ENCODE assay signal across 14 cellular contexts in genomic region chr11:120318906-120319305, GRCh38. TPM values are rescaled to one million over a fixed set of nuclear protein-coding genes. Genes with fewer than 3 reads are reported as not detected.
DNase-seq lines count a peak whose midpoint lies in the region; ATAC-seq and TF ChIP-seq lines count a peak whose summit lies in the region.
"Had no signal": no experiment of that assay in that cellular context is flagged by ENCODE, and none has a peak within 500 bp of the region (broad histone marks: within the 10 kb centered on the region; RNA-seq: fewer than 3 reads in every experiment).

No MANE protein-coding gene starts in this region.

- dilution Hi-C loops in IMR-90 (cut with HindIII; ENCODE audit: low sequenced_read_pairs, unreplicated experiment): no loop called here

- no peak overlapping the region for H3K23ac ChIP-seq in IMR-90 (ENCODE audit: low read depth, low read length)

- no peaks in the 10 kb centered on the region for H3K27me3 Mint-ChIP-seq in Calu3 (ENCODE audit: unreplicated experiment)
- peaks cover 3% of the 10 kb centered on the region for H3K27me3 Mint-ChIP-seq in type B pancreatic cell
- H3K27me3 Mint-ChIP-seq in activated CD8-positive, alpha-beta T cell treated with anti-CD3 and anti-CD28 coated beads for 36 hours: peaks cover 34% of the 10 kb centered on the region

- H3K27ac Mint-ChIP-seq in Calu3 (ENCODE audit: unreplicated experiment): no peak overlapping the region
- peak overlapping the region; percentile 79 for H3K27ac Mint-ChIP-seq in type B pancreatic cell
- no peak overlapping the region for H3K27ac Mint-ChIP-seq in activated CD8-positive, alpha-beta T cell treated with anti-CD3 and anti-CD28 coated beads for 36 hours
- H3K27ac Mint-ChIP-seq: CD14-positive monocyte; CD4-positive, alpha-beta memory T cell; IgD-negative memory B cell had no signal

- TF ChIP-seq CTCF in Calu3 (IDR thresholded peaks at IDR 0.05; ENCODE audit: unreplicated experiment) (no peak), IMR-90 (conservative IDR thresholded peaks at IDR 0.05; ENCODE audit: low read depth, low read length) (no peak), type B pancreatic cell (conservative IDR thresholded peaks at IDR 0.05) (no peak), adrenal gland (IDR thresholded peaks at IDR 0.05) (no peak)
- TF ChIP-seq CTCF in activated CD8-positive, alpha-beta T cell treated with anti-CD3 and anti-CD28 coated beads for 36 hours (IDR thresholded peaks at IDR 0.05): no peak

- TF ChIP-seq RAD21 in IMR-90 (IDR thresholded peaks at IDR 0.05; ENCODE audit: low read length): no peak

- H3K79me1 ChIP-seq in IMR-90 (ENCODE audit: low read depth in 1 of 2, low read length in 2 of 2): no peaks in the 10 kb centered on the region

- H3K27me3 ChIP-seq in IMR-90 (ENCODE audit: control insufficient read depth, insufficient read depth, low read length) (peaks cover 8% of the 10 kb centered on the region), adrenal gland (no peaks in the 10 kb centered on the region)
- H3K27me3 ChIP-seq: BLaER1 had no signal

- H3K4me3 ChIP-seq in IMR-90 (ENCODE audit: insufficient read depth, low read depth, low read length) (no peak overlapping the region), adrenal gland (no peak overlapping the region)
- H3K4me3 ChIP-seq: BLaER1, GM23248 had no signal

- peak; percentile 11 for DNase-seq in NCI-H1105 treated with DMSO at 0.1 percent for 48 hours (lab: John Stamatoyannopoulos, UW)
- DNase-seq in NCI-H1105 (lab: John Stamatoyannopoulos, UW): no peak
- DNase-seq in Calu3: no peak
- DNase-seq in IMR-90: no peak
- no peak for DNase-seq in type B pancreatic cell (ENCODE audit: extremely low spot score, unreplicated experiment)
- no peak for DNase-seq in activated CD8-positive, alpha-beta T cell treated with anti-CD3 and anti-CD28 coated beads for 36 hours
- DNase-seq in adrenal gland: no peak
- DNase-seq: 8988T; CD4-positive, alpha-beta memory T cell; GM23248; HCEC 1CT had no signal

- no peak overlapping the region for H3K14ac ChIP-seq in IMR-90 (replicated peaks; ENCODE audit: low read depth, low read length)

- H4K91ac ChIP-seq in IMR-90 (ENCODE audit: insufficient read depth, low read depth, low read length): no peak overlapping the region

- no peak overlapping the region for H2BK120ac ChIP-seq in IMR-90 (ENCODE audit: low read depth, low read length)

- H3K4me1 Mint-ChIP-seq in Calu3 (ENCODE audit: low read depth, unreplicated experiment): peaks cover 20% of the 10 kb centered on the region
- peaks cover 14% of the 10 kb centered on the region for H3K4me1 Mint-ChIP-seq in type B pancreatic cell (ENCODE audit: unreplicated experiment)
- no peaks in the 10 kb centered on the region for H3K4me1 Mint-ChIP-seq in activated CD8-positive, alpha-beta T cell treated with anti-CD3 and anti-CD28 coated beads for 36 hours (ENCODE audit: low read depth)
- H3K4me1 Mint-ChIP-seq: CD14-positive monocyte; CD4-positive, alpha-beta memory T cell; IgD-negative memory B cell had no signal

- no peaks in the 10 kb centered on the region for H3K9me3 ChIP-seq in IMR-90 (ENCODE audit: control insufficient read depth, insufficient read depth, low read length)
- no peaks in the 10 kb centered on the region for H3K9me3 ChIP-seq in adrenal gland (replicated peaks in 1 of 3)
- H3K9me3 ChIP-seq: BLaER1 had no signal

- TF ChIP-seq POLR2A in IMR-90 (IDR thresholded peaks at IDR 0.05; ENCODE audit: low read depth, low read length) (no peak), adrenal gland (IDR thresholded peaks at IDR 0.05) (no peak)

- ATAC-seq in IMR-90 (ENCODE audit: low read depth): no peak
- no peak for ATAC-seq in activated CD8-positive, alpha-beta T cell treated with anti-CD3 and anti-CD28 coated beads for 36 hours

- H3K36me3 ChIP-seq in IMR-90 (ENCODE audit: control insufficient read depth, insufficient read depth, low read length) (no peaks in the 10 kb centered on the region), adrenal gland (replicated peaks in 1 of 2) (no peaks in the 10 kb centered on the region)
- H3K36me3 ChIP-seq: BLaER1 had no signal

- H4K20me1 ChIP-seq in IMR-90 (ENCODE audit: insufficient read depth, low read length): no peaks in the 10 kb centered on the region
- H4K20me1 ChIP-seq: BLaER1 had no signal

- H3K9me3 Mint-ChIP-seq in Calu3 (ENCODE audit: low read depth, unreplicated experiment) (no peaks in the 10 kb centered on the region), type B pancreatic cell (no peaks in the 10 kb centered on the region)
- H3K9me3 Mint-ChIP-seq in activated CD8-positive, alpha-beta T cell treated with anti-CD3 and anti-CD28 coated beads for 36 hours: no peaks in the 10 kb centered on the region
- H3K9me3 Mint-ChIP-seq: CD4-positive, alpha-beta memory T cell had no signal

- no peak overlapping the region for H2BK15ac ChIP-seq in IMR-90 (ENCODE audit: low read depth, low read length)

- H3K9ac ChIP-seq in IMR-90 (ENCODE audit: low read depth, low read length): no peak overlapping the region
- H3K9ac ChIP-seq: BLaER1, GM23248 had no signal

- no peak overlapping the region for H4K8ac ChIP-seq in IMR-90 (ENCODE audit: low read depth in 2 of 2, low read length in 2 of 2)

- H3K4me3 Mint-ChIP-seq in Calu3 (ENCODE audit: low read depth, unreplicated experiment) (no peak overlapping the region), type B pancreatic cell (no peak overlapping the region)
- H3K4me3 Mint-ChIP-seq in activated CD8-positive, alpha-beta T cell treated with anti-CD3 and anti-CD28 coated beads for 36 hours: no peak overlapping the region
- H3K4me3 Mint-ChIP-seq: CD4-positive, alpha-beta memory T cell; IgD-negative memory B cell had no signal

- H4K5ac ChIP-seq in IMR-90 (ENCODE audit: low read depth, low read length): no peak overlapping the region

- H3K56ac ChIP-seq in IMR-90 (ENCODE audit: extremely low read depth, insufficient read depth, low read length): no peak overlapping the region

- no peak overlapping the region for H2BK20ac ChIP-seq in IMR-90 (ENCODE audit: low read depth, low read length)

- H3K4ac ChIP-seq in IMR-90 (ENCODE audit: low read depth, low read length): no peak overlapping the region

- POLR2A ChIA-PET in IMR-90 (lab: Charles Lee; ENCODE audit: unreplicated experiment): interaction anchor here (0.6 kb wide), 1 partner anchor 1225 kb away, joined by 4 read pairs; no protein-coding TSS in a partner anchor
- POLR2A ChIA-PET in activated CD8-positive, alpha-beta T cell treated with anti-CD3 and anti-CD28 coated beads for 36 hours (lab: Charles Lee): no interaction called here

- H3K27ac ChIP-seq in IMR-90 (ENCODE audit: insufficient read depth, low read length): no peak overlapping the region
- no peak overlapping the region for H3K27ac ChIP-seq in adrenal gland
- H3K27ac ChIP-seq: BLaER1, GM23248 had no signal

- in situ Hi-C loops in IMR-90 (cut with MboI; ENCODE audit: low sequenced_read_pairs): loop anchor here (25.0 kb wide), 1 partner anchor 368 kb away; no protein-coding TSS in a partner anchor

- TSS peak; percentile 36 for BruUV-seq in Calu3 (replicated peaks; lab: Mats Ljungman, UMichigan)
- no TSS peak for BruUV-seq in IMR-90 (replicated peaks; lab: Mats Ljungman, UMichigan)

- H3K4me2 ChIP-seq in IMR-90 (ENCODE audit: low read depth, low read length): no peak overlapping the region
- H3K4me2 ChIP-seq: BLaER1 had no signal

- WGBS in IMR-90 (ENCODE audit: extremely low coverage in 2 of 2, insufficient read length in 1 of 2), 2 experiments: 100% methylated on average over 2 of the region's 4 CpGs; no CpG with 5 or more reads in 1 of the 2 experiments
- WGBS in adrenal gland, 4 donors: 77 to 84% (median 81%) methylated on average over 4 of the region's 4 CpGs

- H3K4me1 ChIP-seq in IMR-90 (ENCODE audit: control insufficient read depth, insufficient read depth, low read length) (peaks cover 3% of the 10 kb centered on the region; the same call in 1 of the 2 replicates), adrenal gland (replicated peaks in 1 of 2) (peaks cover 0 to 12% of the 10 kb centered on the region in 2 donors)

- H2AK9ac ChIP-seq in IMR-90 (replicated peaks; ENCODE audit: low read depth, low read length, poor library complexity): peak overlapping the region; percentile 5

- intact Hi-C loops in Calu3 (cut with micrococcal nuclease; ENCODE audit: unreplicated experiment) (no loop called here), IMR-90 (cut with micrococcal nuclease) (no loop called here), adrenal gland (cut with DNase I) (no loop called here)
- intact Hi-C loops in activated CD8-positive, alpha-beta T cell treated with anti-CD3 and anti-CD28 coated beads for 36 hours (cut with micrococcal nuclease): no loop called here

- H2BK5ac ChIP-seq in IMR-90 (ENCODE audit: low read depth, low read length, poor library complexity, severe bottlenecking): no peak overlapping the region

- no peak overlapping the region for H3K18ac ChIP-seq in IMR-90 (ENCODE audit: low read depth, low read length)

- H3K9me1 ChIP-seq in IMR-90 (ENCODE audit: insufficient read depth, low read length): 0 out of 2 replicates have a peak, but pooled peaks cover 3% of the 10 kb centered on the region

- no peak overlapping the region for H2AFZ ChIP-seq in IMR-90 (replicated peaks; ENCODE audit: low read length, poor library complexity)
- H2AFZ ChIP-seq: GM23248 had no signal

- no peak overlapping the region for H2AK5ac ChIP-seq in IMR-90 (ENCODE audit: low read depth, low read length)

- CTCF ChIA-PET in Calu3 (lab: Charles Lee) (no interaction called here), IMR-90 (lab: Yijun Ruan, JAX) (interaction anchor here (0.8 kb wide), 1 partner anchor 16 kb away, joined by 4 read pairs; no protein-coding TSS in a partner anchor)
- CTCF ChIA-PET in activated CD8-positive, alpha-beta T cell treated with anti-CD3 and anti-CD28 coated beads for 36 hours (lab: Charles Lee): interaction anchor here (0.9 to 2.8 kb wide), 2 partner anchors 14 to 16 kb away, joined by 3 to 13 read pairs; no protein-coding TSS in a partner anchor

- H3K36me3 Mint-ChIP-seq in Calu3 (ENCODE audit: insufficient read depth, unreplicated experiment) (peaks cover 5% of the 10 kb centered on the region), type B pancreatic cell (no peaks in the 10 kb centered on the region)
- H3K36me3 Mint-ChIP-seq in activated CD8-positive, alpha-beta T cell treated with anti-CD3 and anti-CD28 coated beads for 36 hours (ENCODE audit: low read depth): no peaks in the 10 kb centered on the region
- H3K36me3 Mint-ChIP-seq: CD14-positive monocyte; CD4-positive, alpha-beta memory T cell; IgD-negative memory B cell had no signal

RNA-seq across cellular contexts. Expression of gene TLCD5, which starts 6.2 kb away (rescaled TPM):
- total RNA-seq in Calu3 (2022) (4.9 and 5.9 TPM in 2 replicates), IMR-90 (2012; rRNA removed) (11.5 and 11.7 TPM in 2 replicates), type B pancreatic cell (ENCODE audit: low replicate concordance) (3.3 and 11.6 TPM in 2 replicates), adrenal gland (10 to 100 TPM in 7 of 8 donors, 1 to 10 TPM in 1; 9.4 to 24.4 (median 15.4) TPM)
- polyA plus RNA-seq in IMR-90 (2012; rRNA removed) (6.8 and 9.5 TPM in 2 replicates), adrenal gland (10 to 100 TPM in 2 of 3 donors, 1 to 10 TPM in 1; 5.8 to 12.9 (median 11.1) TPM)
- 3.3 and 6.1 TPM in 2 replicates for polyA plus RNA-seq in IMR-90 (2012; cell fraction: cytosol; rRNA removed)
- polyA plus RNA-seq in IMR-90 (2012; cell fraction: nucleus; rRNA removed; ENCODE audit: low replicate concordance): 7.4 and 38.8 TPM in 2 replicates
- total RNA-seq in activated CD8-positive, alpha-beta T cell treated with anti-CD3 and anti-CD28 coated beads for 36 hours: under 1 TPM; 0.36 to 0.83 TPM
- polyA plus RNA-seq: CD14-positive monocyte, IgD-negative memory B cell had no signal

RNA-seq across cellular contexts. Expression of gene ARHGEF12, which starts 17.3 kb away (rescaled TPM):
- total RNA-seq in Calu3 (2022) (50.0 and 55.2 TPM in 2 replicates), IMR-90 (2012; rRNA removed) (115 and 131 TPM in 2 replicates), type B pancreatic cell (ENCODE audit: low replicate concordance) (73.8 and 85.7 TPM in 2 replicates), adrenal gland (100 to 1,000 TPM in 5 of 8 donors, 10 to 100 TPM in 3; 86.0 to 125 (median 109) TPM)
- polyA plus RNA-seq in IMR-90 (2012; rRNA removed) (20.0 and 25.5 TPM in 2 replicates), adrenal gland (10 to 100 TPM; 20.2 to 49.3 (median 24.5) TPM)
- 4.8 and 7.0 TPM in 2 replicates for polyA plus RNA-seq in IMR-90 (2012; cell fraction: cytosol; rRNA removed)
- 4.6 and 29.2 TPM in 2 replicates for polyA plus RNA-seq in IMR-90 (2012; cell fraction: nucleus; rRNA removed; ENCODE audit: low replicate concordance)
- 10 to 100 TPM in 1 of 2 experiments, 1 to 10 TPM in 1; 9.6 to 10.2 TPM for total RNA-seq in activated CD8-positive, alpha-beta T cell treated with anti-CD3 and anti-CD28 coated beads for 36 hours
